ENCODE assay signal across 1 cellular context in the genomic region with DNA sequence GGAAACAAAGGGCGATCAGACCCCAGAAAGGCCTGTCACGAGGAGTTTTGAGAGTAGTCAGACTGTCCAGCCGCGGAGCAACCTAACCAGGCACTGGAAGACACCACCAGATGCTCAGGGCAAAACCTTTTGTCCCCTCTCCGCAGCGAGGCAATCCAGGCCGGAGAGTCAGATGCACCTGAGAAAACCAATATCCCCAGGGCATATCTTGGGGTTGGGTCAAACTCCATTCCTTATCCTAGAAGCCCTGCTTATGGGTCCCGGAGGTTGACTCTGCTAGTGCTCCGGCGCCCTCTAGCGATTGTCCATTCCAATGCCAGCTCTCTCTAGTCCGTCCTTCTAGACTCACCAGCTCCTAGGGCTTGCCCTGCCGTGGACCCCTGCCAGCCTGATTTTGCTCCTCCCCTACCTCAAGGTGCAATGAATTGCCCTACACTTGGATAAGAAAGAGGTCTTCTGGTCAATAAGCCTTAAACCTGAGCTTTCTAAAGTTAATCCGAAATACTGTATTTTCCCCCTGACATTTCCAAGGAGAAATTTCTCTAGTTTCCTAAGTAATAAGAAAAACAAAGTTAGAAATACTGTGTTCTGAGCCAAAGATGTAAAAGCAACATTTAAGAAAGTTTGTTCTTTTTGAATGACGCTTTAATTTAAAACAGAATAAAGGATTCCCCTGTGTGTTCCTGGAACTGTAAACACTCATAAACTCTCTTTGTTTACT.
TF ChIP-seq lines count a peak whose summit lies in the region.

No MANE protein-coding gene starts in this region.

TF ChIP-seq in HEK293, 187 proteins besides CTCF, POLR2A, EP300 and RAD21 (continued from another document):
- TF ChIP-seq KLF1 (tag by site-specific recombination; IDR thresholded peaks at IDR 0.05) (0 out of 2 replicates have a peak, but pooled peaks have one; percentile 10), ZNF175 (tag by site-specific recombination; IDR thresholded peaks at IDR 0.05) (no peak), ZNF610 (tag by site-specific recombination; IDR thresholded peaks at IDR 0.05; ENCODE audit: borderline replicate concordance) (no peak), ZNF785 (tag by site-specific recombination; IDR thresholded peaks at IDR 0.05) (no peak), ZNF292 (tag by site-specific recombination; IDR thresholded peaks at IDR 0.05; ENCODE audit: borderline replicate concordance, low read depth) (no peak)
- TF ChIP-seq, protein P1, sequence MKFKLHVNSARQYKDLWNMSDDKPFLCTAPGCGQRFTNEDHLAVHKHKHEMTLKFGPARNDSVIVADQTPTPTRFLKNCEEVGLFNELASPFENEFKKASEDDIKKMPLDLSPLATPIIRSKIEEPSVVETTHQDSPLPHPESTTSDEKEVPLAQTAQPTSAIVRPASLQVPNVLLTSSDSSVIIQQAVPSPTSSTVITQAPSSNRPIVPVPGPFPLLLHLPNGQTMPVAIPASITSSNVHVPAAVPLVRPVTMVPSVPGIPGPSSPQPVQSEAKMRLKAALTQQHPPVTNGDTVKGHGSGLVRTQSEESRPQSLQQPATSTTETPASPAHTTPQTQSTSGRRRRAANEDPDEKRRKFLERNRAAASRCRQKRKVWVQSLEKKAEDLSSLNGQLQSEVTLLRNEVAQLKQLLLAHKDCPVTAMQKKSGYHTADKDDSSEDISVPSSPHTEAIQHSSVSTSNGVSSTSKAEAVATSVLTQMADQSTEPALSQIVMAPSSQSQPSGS (tag by site-specific recombination; IDR thresholded peaks at IDR 0.05; ENCODE audit: low read depth): no peak
- TF ChIP-seq, protein P2, sequence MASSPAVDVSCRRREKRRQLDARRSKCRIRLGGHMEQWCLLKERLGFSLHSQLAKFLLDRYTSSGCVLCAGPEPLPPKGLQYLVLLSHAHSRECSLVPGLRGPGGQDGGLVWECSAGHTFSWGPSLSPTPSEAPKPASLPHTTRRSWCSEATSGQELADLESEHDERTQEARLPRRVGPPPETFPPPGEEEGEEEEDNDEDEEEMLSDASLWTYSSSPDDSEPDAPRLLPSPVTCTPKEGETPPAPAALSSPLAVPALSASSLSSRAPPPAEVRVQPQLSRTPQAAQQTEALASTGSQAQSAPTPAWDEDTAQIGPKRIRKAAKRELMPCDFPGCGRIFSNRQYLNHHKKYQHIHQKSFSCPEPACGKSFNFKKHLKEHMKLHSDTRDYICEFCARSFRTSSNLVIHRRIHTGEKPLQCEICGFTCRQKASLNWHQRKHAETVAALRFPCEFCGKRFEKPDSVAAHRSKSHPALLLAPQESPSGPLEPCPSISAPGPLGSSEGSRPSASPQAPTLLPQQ (tag by site-specific recombination; IDR thresholded peaks at IDR 0.05): peak; percentile 77
